23 cellular contexts compared by ENCODE assay signal in the genomic region with DNA sequence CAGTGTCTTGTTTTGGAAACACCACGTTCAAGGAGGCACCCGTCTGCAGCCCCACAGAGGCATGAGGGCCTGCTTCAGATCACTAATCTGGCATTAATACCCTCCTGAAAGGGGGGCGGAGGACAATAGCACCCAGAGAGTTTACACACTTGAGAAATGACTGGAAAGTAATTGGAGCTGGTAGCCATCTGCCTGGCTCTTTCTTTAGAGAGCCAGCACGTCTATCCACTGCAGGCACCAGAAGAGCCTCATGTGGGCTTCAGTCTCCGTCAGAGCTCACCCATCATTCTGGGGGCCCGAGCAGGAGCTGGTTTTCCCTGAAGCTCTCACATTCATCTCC.
DNase-seq lines count a peak whose midpoint lies in the region; ATAC-seq and TF ChIP-seq lines count a peak whose summit lies in the region.
"Had no signal": no experiment of that assay in that cellular context is flagged by ENCODE, and none has a peak within 500 bp of the region (broad histone marks: within the 10 kb centered on the region; RNA-seq: fewer than 3 reads in every experiment).

No MANE protein-coding gene starts in this region.

- no peaks in the 10 kb centered on the region for H3K4me1 ChIP-seq in CD4-positive, CD25-positive, alpha-beta regulatory T cell (ENCODE audit: control insufficient read depth, insufficient read depth, low read length, poor library complexity, severe bottlenecking)
- peaks cover 9% of the 10 kb centered on the region for H3K4me1 ChIP-seq in PC-3 (ENCODE audit: insufficient read depth, low read length)

- H3K36me3 ChIP-seq in CD4-positive, CD25-positive, alpha-beta regulatory T cell (ENCODE audit: control insufficient read depth, insufficient read depth, low read length), result no peaks in the 10 kb centered on the region
- H3K36me3 ChIP-seq in PC-3 (ENCODE audit: low read depth, low read length), result no peaks in the 10 kb centered on the region

- no peak overlapping the region for H3K9ac ChIP-seq in PC-3 (ENCODE audit: low read length)

- no peaks in the 10 kb centered on the region for H3K9me2 ChIP-seq in PC-3 (replicated peaks; ENCODE audit: low read length)

- ATAC-seq in CD4-positive, CD25-positive, alpha-beta regulatory T cell (ENCODE audit: low read depth in 2 of 2), result no peak
- ATAC-seq in PC-3, result no peak
- no peak for ATAC-seq in HG02938 (IDR thresholded peaks at IDR 0.05; ENCODE audit: unreplicated experiment)
- ATAC-seq: Right ventricle myocardium inferior had no signal

- no peak overlapping the region for H3K4me2 ChIP-seq in PC-3 (ENCODE audit: low read length)

- DNase-seq in CD4-positive, CD25-positive, alpha-beta regulatory T cell, result no peak
- DNase-seq in NCI-H1105 (lab: John Stamatoyannopoulos, UW) (peak; percentile 10), PC-3 (no peak), nephron progenitor cell (no peak), NCI-H128 (lab: John Stamatoyannopoulos, UW; ENCODE audit: unreplicated experiment) (no peak), mucosa of gallbladder (ENCODE audit: low spot score) (no peak)
- DNase-seq in NK-92 treated with Interleukin-12 subunit alpha and Interleukin-12 subunit beta, amount 100 ng/mL, for 24 hours (lab: John Stamatoyannopoulos, UW), result no peak
- DNase-seq: activated CD4-positive, alpha-beta T cell treated with anti-CD3 and anti-CD28 coated beads, Interleukin-2, amount 50 U/mL, for 4 hours; activated gamma-delta T cell; effector CD4-positive, alpha-beta T cell; head of caudate nucleus; NCI-H2081; nucleus accumbens; OCI-M1; stimulated activated CD4-positive, alpha-beta T cell treated with anti-CD3 and anti-CD28 coated beads, Interleukin-12 subunit alpha, Interleukin-12 subunit beta, amount 100 ng/mL, for 4 hours; stimulated activated CD4-positive, alpha-beta T cell treated with anti-CD3 and anti-CD28 coated beads, Interleukin-4, amount 100 ng/mL, for 4 hours; stimulated activated naive CD4-positive, alpha-beta T cell treated with Interleukin-2 at 50 U/mL for 16 hours; T-helper 9 cell had no signal

- H3K9me3 ChIP-seq in CD4-positive, CD25-positive, alpha-beta regulatory T cell (ENCODE audit: control insufficient read depth in 2 of 2, low read length in 2 of 2), result no peaks in the 10 kb centered on the region
- H3K9me3 ChIP-seq in PC-3 (ENCODE audit: low read length), result no peaks in the 10 kb centered on the region

- no peaks in the 10 kb centered on the region for H3K27me3 Mint-ChIP-seq in CD4-positive, CD25-positive, alpha-beta regulatory T cell
- peaks cover 8% of the 10 kb centered on the region for H3K27me3 Mint-ChIP-seq in nephron progenitor cell (ENCODE audit: low read depth, poor library complexity)

- H3K4me3 Mint-ChIP-seq in CD4-positive, CD25-positive, alpha-beta regulatory T cell, result no peak overlapping the region
- no peak overlapping the region for H3K4me3 Mint-ChIP-seq in nephron progenitor cell

- CTCF ChIA-PET in PC-3 (lab: Charles Lee), result no interaction called here

- H3K27ac ChIP-seq in CD4-positive, CD25-positive, alpha-beta regulatory T cell (ENCODE audit: insufficient read depth, low read length, poor library complexity, severe bottlenecking), result no peak overlapping the region
- H3K27ac ChIP-seq in PC-3 (ENCODE audit: low read length), result no peak overlapping the region
- H3K27ac ChIP-seq: C4-2B, epithelial cell of prostate had no signal

- no peaks in the 10 kb centered on the region for H3K36me3 Mint-ChIP-seq in CD4-positive, CD25-positive, alpha-beta regulatory T cell
- H3K36me3 Mint-ChIP-seq in nephron progenitor cell (ENCODE audit: low read depth), result no peaks in the 10 kb centered on the region

- BruUV-seq in PC-3 (replicated peaks; lab: Mats Ljungman, UMichigan), result no TSS peak

- peaks cover 0 to 1% (median 0%) of the 10 kb centered on the region in 7 donors for H3K9me3 Mint-ChIP-seq in CD4-positive, CD25-positive, alpha-beta regulatory T cell
- H3K9me3 Mint-ChIP-seq in nephron progenitor cell, result no peaks in the 10 kb centered on the region

- POLR2A ChIA-PET in PC-3 (lab: Charles Lee; ENCODE audit: unreplicated experiment), result interaction anchor here (0.7 kb wide), 1 partner anchor 112 kb away, joined by 4 read pairs; no protein-coding TSS in a partner anchor

- peak overlapping the region; percentile 8; the same call in 1 of the 2 replicates for H2AFZ ChIP-seq in PC-3 (ENCODE audit: low read length)

- H3K4me3 ChIP-seq in CD4-positive, CD25-positive, alpha-beta regulatory T cell (ENCODE audit: low read depth, low read length), result no peak overlapping the region
- no peak overlapping the region for H3K4me3 ChIP-seq in PC-3 (ENCODE audit: low read length)
- H3K4me3 ChIP-seq: lung had no signal

- H3K27ac Mint-ChIP-seq in CD4-positive, CD25-positive, alpha-beta regulatory T cell, result peak overlapping the region in 2 of 3 donors; percentile 48 to 51
- H3K27ac Mint-ChIP-seq in nephron progenitor cell, result peak overlapping the region; percentile 71

- intact Hi-C loops in PC-3 (cut with micrococcal nuclease), result no loop called here

- H3K4me1 Mint-ChIP-seq in CD4-positive, CD25-positive, alpha-beta regulatory T cell, result peaks cover 4 to 8% (median 6%) of the 10 kb centered on the region in 4 donors
- peaks cover 27% of the 10 kb centered on the region for H3K4me1 Mint-ChIP-seq in nephron progenitor cell

- no peak for TF ChIP-seq CTCF in PC-3 (conservative IDR thresholded peaks at IDR 0.05; ENCODE audit: low read depth, low read length)
- TF ChIP-seq CTCF in nephron progenitor cell (IDR thresholded peaks at IDR 0.05), result no peak

- H4K20me1 ChIP-seq in PC-3 (ENCODE audit: low read length), result no peaks in the 10 kb centered on the region

- H3K27me3 ChIP-seq in CD4-positive, CD25-positive, alpha-beta regulatory T cell (ENCODE audit: control insufficient read depth, insufficient read depth, low read length), result no peaks in the 10 kb centered on the region
- no peaks in the 10 kb centered on the region for H3K27me3 ChIP-seq in PC-3 (ENCODE audit: low read length)

- no peaks in the 10 kb centered on the region for H3F3A ChIP-seq in PC-3 (ENCODE audit: low read length, unreplicated experiment)

- no peaks in the 10 kb centered on the region for H3K79me2 ChIP-seq in PC-3 (ENCODE audit: low read length)
